17 cellular contexts compared by ENCODE assay signal in the genomic region with DNA sequence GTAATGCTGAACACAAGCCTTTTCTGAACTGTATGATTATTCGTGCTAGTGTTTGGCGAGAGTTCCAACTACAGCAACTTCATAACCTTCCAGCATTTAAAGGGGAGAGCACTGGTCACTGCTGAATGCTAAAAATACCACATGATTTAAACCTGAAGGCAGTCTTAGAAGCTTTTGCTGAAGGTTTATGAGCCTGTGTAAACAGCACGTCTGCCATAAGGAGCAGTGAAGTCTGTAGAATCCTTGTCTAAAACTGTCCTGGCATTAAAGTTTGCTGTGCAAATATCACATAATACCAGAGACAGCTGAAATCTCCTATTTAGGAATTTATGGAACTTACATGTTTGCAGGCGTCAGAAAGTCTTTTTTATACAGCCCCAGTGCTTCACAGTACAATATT. TPM values are rescaled to one million over a fixed set of nuclear protein-coding genes. Genes with fewer than 3 reads are reported as not detected.
DNase-seq lines count a peak whose midpoint lies in the region; ATAC-seq and TF ChIP-seq lines count a peak whose summit lies in the region.
"Had no signal": no experiment of that assay in that cellular context is flagged by ENCODE, and none has a peak within 500 bp of the region (broad histone marks: within the 10 kb centered on the region; RNA-seq: fewer than 3 reads in every experiment).

No MANE protein-coding gene starts in this region.

- H3K27me3 ChIP-seq in transverse colon = no peaks in the 10 kb centered on the region
- H3K27me3 ChIP-seq: esophagus squamous epithelium, Peyer's patch, suprapubic skin had no signal

- no peaks in the 10 kb centered on the region for H3K9me3 Mint-ChIP-seq in activated naive CD4-positive, alpha-beta T cell treated with anti-CD3 and anti-CD28 coated beads for 36 hours
- H3K9me3 Mint-ChIP-seq in activated naive CD8-positive, alpha-beta T cell (ENCODE audit: low read depth) = no peaks in the 10 kb centered on the region
- H3K9me3 Mint-ChIP-seq in mesothelial cell of epicardium = peaks cover 4% of the 10 kb centered on the region
- H3K9me3 Mint-ChIP-seq: H9 had no signal

- peaks cover 87% of the 10 kb centered on the region for H3K36me3 Mint-ChIP-seq in activated naive CD4-positive, alpha-beta T cell treated with anti-CD3 and anti-CD28 coated beads for 36 hours (ENCODE audit: low read depth)
- peaks cover 22% of the 10 kb centered on the region for H3K36me3 Mint-ChIP-seq in activated naive CD8-positive, alpha-beta T cell
- H3K36me3 Mint-ChIP-seq in mesothelial cell of epicardium = peaks cover 34% of the 10 kb centered on the region

- WGBS in transverse colon (ENCODE audit: low coverage in 1 of 2), 2 donors = 26 to 30% methylated on average over 4 of the region's 4 CpGs

- in situ Hi-C loops in transverse colon (cut with MboI; ENCODE audit: low pct_ligation_motif_present in 1 of 4, low pct_unique_long_range_greater_than_20kb in 1 of 4, low sequenced_read_pairs in 3 of 4) = no loop called here

- peak overlapping the region in 1 of 4 donors; percentile 11 for H3K4me3 ChIP-seq in transverse colon
- H3K4me3 ChIP-seq: esophagus squamous epithelium, Peyer's patch, suprapubic skin had no signal

- H3K4me1 ChIP-seq in transverse colon = peaks cover 13 to 75% (median 49%) of the 10 kb centered on the region in 4 donors

- TF ChIP-seq CTCF in mesothelial cell of epicardium (IDR thresholded peaks at IDR 0.05; ENCODE audit: unreplicated experiment) = no peak
- no peak for TF ChIP-seq CTCF in transverse colon (IDR thresholded peaks at IDR 0.05)

- no peak for TF ChIP-seq EP300 in transverse colon (IDR thresholded peaks at IDR 0.05; ENCODE audit: low read depth)

- TF ChIP-seq POLR2A in transverse colon (IDR thresholded peaks at IDR 0.05) = no peak

- no peaks in the 10 kb centered on the region for H3K9me3 ChIP-seq in transverse colon
- H3K9me3 ChIP-seq: esophagus squamous epithelium, Peyer's patch, suprapubic skin had no signal

- H3K27ac ChIP-seq in transverse colon = peak overlapping the region; percentile 42 to 70 (median 63)
- H3K27ac ChIP-seq: esophagus squamous epithelium, Peyer's patch, suprapubic skin had no signal

- DNase-seq in activated naive CD4-positive, alpha-beta T cell treated with anti-CD3 and anti-CD28 coated beads for 36 hours = no peak
- DNase-seq in activated naive CD4-positive, alpha-beta T cell treated with Interleukin-2 at 50 U/mL for 16 hours = no peak
- no peak for DNase-seq in mesothelial cell of epicardium (ENCODE audit: low spot score in 2 of 2, unreplicated experiment in 2 of 2)
- DNase-seq in transverse colon = no peak
- no peak for DNase-seq in NCI-H446 treated with DMSO at 0.1 percent for 48 hours (lab: John Stamatoyannopoulos, UW)
- no peak for DNase-seq in NCI-H2196 treated with DMSO at 0.1 percent for 48 hours (lab: John Stamatoyannopoulos, UW; ENCODE audit: unreplicated experiment)
- DNase-seq: amygdala, DMS153, esophagus squamous epithelium, H9, KBM-7, NCI-H146, Peyer's patch, T-helper 9 cell had no signal

- H3K27ac Mint-ChIP-seq in activated naive CD4-positive, alpha-beta T cell treated with anti-CD3 and anti-CD28 coated beads for 36 hours = peak overlapping the region; percentile 86
- H3K27ac Mint-ChIP-seq in activated naive CD8-positive, alpha-beta T cell = peak overlapping the region; percentile 96
- peak overlapping the region; percentile 41 for H3K27ac Mint-ChIP-seq in mesothelial cell of epicardium
- H3K27ac Mint-ChIP-seq: H9 had no signal

- peaks cover 92% of the 10 kb centered on the region for H3K4me1 Mint-ChIP-seq in activated naive CD4-positive, alpha-beta T cell treated with anti-CD3 and anti-CD28 coated beads for 36 hours (ENCODE audit: low read depth)
- peaks cover 92% of the 10 kb centered on the region for H3K4me1 Mint-ChIP-seq in activated naive CD8-positive, alpha-beta T cell (ENCODE audit: low read depth)
- H3K4me1 Mint-ChIP-seq in mesothelial cell of epicardium = peaks cover 66% of the 10 kb centered on the region

- peaks cover 0 to 22% (median 6%) of the 10 kb centered on the region in 4 donors for H3K36me3 ChIP-seq in transverse colon

- CTCF ChIA-PET in activated naive CD4-positive, alpha-beta T cell treated with anti-CD3 and anti-CD28 coated beads for 36 hours (lab: Charles Lee) = interaction anchor here (1.2 kb wide), 1 partner anchor 12 kb away, joined by 3 read pairs; no protein-coding TSS in a partner anchor

- no peak for ATAC-seq in HG03432 (IDR thresholded peaks at IDR 0.05; ENCODE audit: unreplicated experiment)

- H3K4me3 Mint-ChIP-seq in activated naive CD4-positive, alpha-beta T cell treated with anti-CD3 and anti-CD28 coated beads for 36 hours = peak overlapping the region; percentile 67
- H3K4me3 Mint-ChIP-seq in activated naive CD8-positive, alpha-beta T cell = peak overlapping the region; percentile 80
- H3K4me3 Mint-ChIP-seq in mesothelial cell of epicardium = no peak overlapping the region
- H3K4me3 Mint-ChIP-seq: H9 had no signal

- no peaks in the 10 kb centered on the region for H3K27me3 Mint-ChIP-seq in activated naive CD4-positive, alpha-beta T cell treated with anti-CD3 and anti-CD28 coated beads for 36 hours (ENCODE audit: low read depth)
- no peaks in the 10 kb centered on the region for H3K27me3 Mint-ChIP-seq in activated naive CD8-positive, alpha-beta T cell
- H3K27me3 Mint-ChIP-seq in mesothelial cell of epicardium (ENCODE audit: low read depth) = no peaks in the 10 kb centered on the region

- intact Hi-C loops in activated naive CD4-positive, alpha-beta T cell treated with anti-CD3 and anti-CD28 coated beads for 36 hours (cut with micrococcal nuclease) = no loop called here
- intact Hi-C loops in transverse colon (cut with DNase I; ENCODE audit: low total_unique reads) = no loop called here

RNA-seq across cellular contexts. Expression of gene SATB1, which starts 5.9 kb away (rescaled TPM):
- 100 to 1,000 TPM; 303 to 305 TPM for total RNA-seq in activated naive CD4-positive, alpha-beta T cell treated with anti-CD3 and anti-CD28 coated beads for 36 hours
- total RNA-seq in mesothelial cell of epicardium = 72.6 to 81.4 TPM (median 76.7 TPM) in 3 replicates
- 10 to 100 TPM; 27.7 to 85.3 (median 67.1) TPM for total RNA-seq in transverse colon

Comparison
In these comparisons a context has a peak if more than half of its experiments do, and no peak if none do; other contexts are left out.
1. H3K27ac Mint-ChIP-seq: peak in every context shown above with its lines; median percentile 96 in activated naive CD8-positive, alpha-beta T cell; 86 in activated naive CD4-positive, alpha-beta T cell treated with anti-CD3 and anti-CD28 coated beads for 36 hours; 41 in mesothelial cell of epicardium.